27 cellular contexts compared by ENCODE assay signal in the genomic region with DNA sequence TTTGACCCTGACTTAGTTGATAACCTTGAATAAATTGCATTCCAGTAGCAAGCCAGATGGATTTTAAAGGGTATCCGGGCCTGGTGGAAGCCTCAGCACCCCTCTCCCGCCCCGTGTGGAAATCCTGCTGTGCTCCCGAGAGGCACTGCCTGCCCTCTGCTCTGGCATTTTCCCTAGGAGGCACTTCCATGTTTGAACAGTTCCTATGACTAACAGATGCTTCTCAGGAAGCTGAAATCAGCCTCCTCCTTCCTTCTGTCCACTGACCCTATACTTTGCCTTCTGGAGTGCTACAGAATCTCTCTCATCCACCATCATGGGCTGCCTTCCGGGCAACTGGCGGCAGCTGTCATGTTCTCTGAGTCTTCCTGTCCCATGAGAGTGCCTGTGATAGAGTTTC.
"Had no signal": no experiment of that assay in that cellular context is flagged by ENCODE, and none has a peak within 500 bp of the region (broad histone marks: within the 10 kb centered on the region; RNA-seq: fewer than 3 reads in every experiment).

No MANE protein-coding gene starts in this region.

- FAIRE-seq: frontal cortex, urothelium cell line had no signal

- ATAC-seq: mucosa of descending colon; natural killer cell treated with Interleukin-12 subunit alpha and Interleukin-12 subunit beta and Interleukin-15 and Interleukin-18, amount 100 ng/mL, for 72 hours; stimulated activated naive CD8-positive, alpha-beta T cell treated with anti-CD3 and anti-CD28 coated beads, Interleukin-15, Interleukin-2, amounts not matched to agents 100 U/mL and 50 U/mL, for 24 hours had no signal

- H2AFZ ChIP-seq: hepatocyte had no signal

- H3K27ac ChIP-seq: ascending aorta, brain microvascular endothelial cell, coronary artery, dorsolateral prefrontal cortex, hepatocyte, left ventricle myocardium inferior, right lobe of liver, testis, transverse colon had no signal

- H3K4me1 ChIP-seq: ascending aorta, left ventricle myocardium inferior, right lobe of liver, testis, transverse colon had no signal

- H3K9me3 Mint-ChIP-seq: activated CD4-positive, alpha-beta T cell treated with anti-CD3 and anti-CD28 coated beads, Interleukin-2, amount 10 ng/mL, durations not matched to agents 24 days and 14 days had no signal

- H3K4me2 ChIP-seq: hepatocyte had no signal

- H3K9me3 ChIP-seq: ascending aorta, right lobe of liver, testis, transverse colon had no signal

- H3K27ac Mint-ChIP-seq: activated CD4-positive, alpha-beta memory T cell treated with anti-CD3 and anti-CD28 coated beads, Interleukin-2, amount 10 ng/mL, durations not matched to agents 7 days and 5 days; activated CD4-positive, alpha-beta T cell treated with anti-CD3 and anti-CD28 coated beads, Interleukin-2, amount 10 ng/mL, durations not matched to agents 24 days and 14 days; activated naive CD4-positive, alpha-beta T cell treated with anti-CD3 and anti-CD28 coated beads, Interleukin-2, amount 10 ng/mL, durations not matched to agents 7 days and 5 days; activated naive CD8-positive, alpha-beta T cell treated with anti-CD3 and anti-CD28 coated beads, Interleukin-2, amount 10 ng/mL, durations not matched to agents 7 days and 5 days; activated T-cell treated with anti-CD3 and anti-CD28 coated beads, Interleukin-2, amount 50 U/mL, for 24 hours; natural killer cell treated with Interleukin-12 subunit alpha and Interleukin-12 subunit beta and Interleukin-15 and Interleukin-18, amount 100 ng/mL, for 72 hours had no signal

- H3K4me3 Mint-ChIP-seq: activated CD4-positive, alpha-beta memory T cell treated with anti-CD3 and anti-CD28 coated beads, Interleukin-2, amount 10 ng/mL, durations not matched to agents 7 days and 5 days; activated CD4-positive, alpha-beta T cell treated with anti-CD3 and anti-CD28 coated beads, Interleukin-2, amount 10 ng/mL, durations not matched to agents 24 days and 14 days; activated naive CD4-positive, alpha-beta T cell treated with anti-CD3 and anti-CD28 coated beads, Interleukin-2, amount 10 ng/mL, durations not matched to agents 7 days and 5 days; activated naive CD8-positive, alpha-beta T cell treated with anti-CD3 and anti-CD28 coated beads, Interleukin-2, amount 10 ng/mL, durations not matched to agents 7 days and 5 days; activated T-cell treated with anti-CD3 and anti-CD28 coated beads, Interleukin-2, amount 50 U/mL, for 24 hours; natural killer cell treated with Interleukin-12 subunit alpha and Interleukin-12 subunit beta and Interleukin-15 and Interleukin-18, amount 100 ng/mL, for 72 hours had no signal

- H3K4me3 ChIP-seq: ascending aorta, coronary artery, dorsolateral prefrontal cortex, hepatocyte, left ventricle myocardium inferior, lung, mucosa of descending colon, right lobe of liver, testis, transverse colon had no signal

- H3K79me2 ChIP-seq: hepatocyte had no signal

- DNase-seq: activated CD4-positive, alpha-beta memory T cell treated with anti-CD3 and anti-CD28 coated beads, Interleukin-2, amount 10 ng/mL, durations not matched to agents 7 days and 5 days; activated CD4-positive, alpha-beta T cell treated with anti-CD3 and anti-CD28 coated beads, Interleukin-2, amount 10 ng/mL, durations not matched to agents 24 days and 14 days; activated CD4-positive, CD25-positive, alpha-beta regulatory T cell treated with anti-CD3 and anti-CD28 coated beads, Interleukin-2, amount 50 U/mL, for 72 hours; activated CD8-positive, alpha-beta memory T cell treated with anti-CD3 and anti-CD28 coated beads, Interleukin-2, amount 50 U/mL, for 48 hours; activated gamma-delta T cell; activated naive CD4-positive, alpha-beta T cell treated with anti-CD3 and anti-CD28 coated beads, Interleukin-2, amount 10 ng/mL, durations not matched to agents 7 days and 5 days; activated naive CD8-positive, alpha-beta T cell treated with anti-CD3 and anti-CD28 coated beads, Interleukin-2, amount 10 ng/mL, durations not matched to agents 7 days and 5 days; activated T-cell treated with anti-CD3 and anti-CD28 coated beads, Interleukin-2, amount 50 U/mL, for 24 hours; brain microvascular endothelial cell; dorsolateral prefrontal cortex; effector memory CD4-positive, alpha-beta T cell; islet precursor cell; left ventricle myocardium inferior; mucosa of descending colon; right lobe of liver; stimulated activated CD4-positive, alpha-beta T cell treated with anti-CD3 and anti-CD28 coated beads, Interleukin-12 subunit alpha, Interleukin-12 subunit beta, amount 100 ng/mL, for 4 hours; stimulated activated CD4-positive, alpha-beta T cell treated with anti-CD3 and anti-CD28 coated beads, Interleukin-4, amount 100 ng/mL, for 1 hour; stimulated activated naive CD8-positive, alpha-beta T cell treated with anti-CD3 and anti-CD28 coated beads, Interleukin-15, Interleukin-2, amounts not matched to agents 100 U/mL and 50 U/mL, for 24 hours; testis; transverse colon had no signal

- H3K27me3 Mint-ChIP-seq: activated CD4-positive, alpha-beta memory T cell treated with anti-CD3 and anti-CD28 coated beads, Interleukin-2, amount 10 ng/mL, durations not matched to agents 7 days and 5 days; activated CD4-positive, alpha-beta T cell treated with anti-CD3 and anti-CD28 coated beads, Interleukin-2, amount 10 ng/mL, durations not matched to agents 24 days and 14 days; activated naive CD4-positive, alpha-beta T cell treated with anti-CD3 and anti-CD28 coated beads, Interleukin-2, amount 10 ng/mL, durations not matched to agents 7 days and 5 days; activated naive CD8-positive, alpha-beta T cell treated with anti-CD3 and anti-CD28 coated beads, Interleukin-2, amount 10 ng/mL, durations not matched to agents 7 days and 5 days; activated T-cell treated with anti-CD3 and anti-CD28 coated beads, Interleukin-2, amount 50 U/mL, for 24 hours; natural killer cell treated with Interleukin-12 subunit alpha and Interleukin-12 subunit beta and Interleukin-15 and Interleukin-18, amount 100 ng/mL, for 72 hours had no signal

- H3K4me1 Mint-ChIP-seq: activated CD4-positive, alpha-beta memory T cell treated with anti-CD3 and anti-CD28 coated beads, Interleukin-2, amount 10 ng/mL, durations not matched to agents 7 days and 5 days; activated CD4-positive, alpha-beta T cell treated with anti-CD3 and anti-CD28 coated beads, Interleukin-2, amount 10 ng/mL, durations not matched to agents 24 days and 14 days; activated naive CD4-positive, alpha-beta T cell treated with anti-CD3 and anti-CD28 coated beads, Interleukin-2, amount 10 ng/mL, durations not matched to agents 7 days and 5 days; activated naive CD8-positive, alpha-beta T cell treated with anti-CD3 and anti-CD28 coated beads, Interleukin-2, amount 10 ng/mL, durations not matched to agents 7 days and 5 days had no signal

- H3K27me3 ChIP-seq: ascending aorta, brain microvascular endothelial cell, hepatocyte, right lobe of liver, testis, transverse colon had no signal

- H3K36me3 ChIP-seq: ascending aorta, brain microvascular endothelial cell, left ventricle myocardium inferior, right lobe of liver, transverse colon had no signal

- H3K36me3 Mint-ChIP-seq: activated naive CD4-positive, alpha-beta T cell treated with anti-CD3 and anti-CD28 coated beads, Interleukin-2, amount 10 ng/mL, durations not matched to agents 7 days and 5 days; activated naive CD8-positive, alpha-beta T cell treated with anti-CD3 and anti-CD28 coated beads, Interleukin-2, amount 10 ng/mL, durations not matched to agents 7 days and 5 days; natural killer cell treated with Interleukin-12 subunit alpha and Interleukin-12 subunit beta and Interleukin-15 and Interleukin-18, amount 100 ng/mL, for 72 hours had no signal
